8 cellular contexts compared by ENCODE assay signal in genomic region chr7:74479961-74480829, GRCh38. TPM values are rescaled to one million over a fixed set of nuclear protein-coding genes. Genes with fewer than 3 reads are reported as not detected.
DNase-seq lines count a peak whose midpoint lies in the region; ATAC-seq, FAIRE-seq and TF ChIP-seq lines count a peak whose summit lies in the region.

No MANE protein-coding gene starts in this region.

- DNase-seq in D721Med (ENCODE audit: insufficient read length, low spot score) (peak; percentile 96), NCI-H510A (lab: John Stamatoyannopoulos, UW) (peak; percentile 59), HTR-8/SVneo (ENCODE audit: insufficient read length, low spot score) (no peak)

- peak overlapping the region; percentile 43 to 73 for H3K4me3 ChIP-seq in duodenal mucosa (ENCODE audit: low read depth in 1 of 2, low read length in 2 of 2)
- H3K4me3 ChIP-seq in liver (ENCODE audit: low read depth in 1 of 3, low read length in 3 of 3), result peak overlapping the region in 1 of 3 donors; percentile 33
- H3K4me3 ChIP-seq in subcutaneous abdominal adipose tissue (ENCODE audit: low read depth in 1 of 5, low read length in 5 of 5), result peak overlapping the region; percentile 60 to 73 (median 67)

- no peak for TF ChIP-seq RAD21 in liver (IDR thresholded peaks at IDR 0.05)

- H3K9me3 ChIP-seq in duodenal mucosa (ENCODE audit: control insufficient read depth in 1 of 2, low read length in 2 of 2) (no peaks in the 10 kb centered on the region), liver (ENCODE audit: control insufficient read depth in 4 of 4, low read length in 3 of 4) (no peaks in the 10 kb centered on the region), subcutaneous abdominal adipose tissue (ENCODE audit: control insufficient read depth in 5 of 5, low read length in 5 of 5) (no peaks in the 10 kb centered on the region)

- ATAC-seq in GM21717 (IDR thresholded peaks at IDR 0.05; ENCODE audit: unreplicated experiment), result no peak
- no peak for ATAC-seq in HG03108 (IDR thresholded peaks at IDR 0.05; ENCODE audit: unreplicated experiment)

- WGBS in liver, result 51% methylated on average over 40 of the region's 40 CpGs

- H3K27me3 ChIP-seq in duodenal mucosa (ENCODE audit: control insufficient read depth in 1 of 2, insufficient read depth in 2 of 2, low read length in 2 of 2), result no peaks in the 10 kb centered on the region
- H3K27me3 ChIP-seq in liver (ENCODE audit: control insufficient read depth in 4 of 4, insufficient read depth in 4 of 4, low read length in 3 of 4), result no peaks in the 10 kb centered on the region
- H3K27me3 ChIP-seq in subcutaneous abdominal adipose tissue (ENCODE audit: control insufficient read depth in 5 of 5, insufficient read depth in 4 of 5, low read length in 5 of 5), result no peaks in the 10 kb centered on the region

- FAIRE-seq in D721Med (lab: Jason Lieb, UNC) (no peak), HTR-8/SVneo (lab: Jason Lieb, UNC) (no peak)

- H3K36me3 ChIP-seq in duodenal mucosa (ENCODE audit: control insufficient read depth in 1 of 2, insufficient read depth in 2 of 2, low read length in 2 of 2), result no peaks in the 10 kb centered on the region
- no peaks in the 10 kb centered on the region for H3K36me3 ChIP-seq in liver (ENCODE audit: control insufficient read depth in 4 of 4, insufficient read depth in 3 of 4, low read depth in 1 of 4, low read length in 3 of 4)
- H3K36me3 ChIP-seq in subcutaneous abdominal adipose tissue (ENCODE audit: control insufficient read depth in 5 of 5, insufficient read depth in 5 of 5, low read length in 5 of 5), result no peaks in the 10 kb centered on the region

- H3K4me1 ChIP-seq in duodenal mucosa (ENCODE audit: control insufficient read depth in 1 of 2, insufficient read depth in 2 of 2, low read length in 2 of 2) (peaks cover 31 to 45% of the 10 kb centered on the region in 2 donors), liver (ENCODE audit: control insufficient read depth in 4 of 4, insufficient read depth in 4 of 4, low read length in 3 of 4) (peaks cover 18 to 41% (median 32%) of the 10 kb centered on the region in 4 donors), subcutaneous abdominal adipose tissue (ENCODE audit: control insufficient read depth in 5 of 5, insufficient read depth in 5 of 5, low read length in 5 of 5) (peaks cover 9 to 71% (median 64%) of the 10 kb centered on the region in 5 donors)

- peak overlapping the region; percentile 44 to 60 for H3K9ac ChIP-seq in duodenal mucosa (ENCODE audit: low read depth in 1 of 2, low read length in 2 of 2)
- peak overlapping the region; percentile 23 to 49 for H3K9ac ChIP-seq in liver (ENCODE audit: low read depth in 1 of 2, low read length in 2 of 2)
- H3K9ac ChIP-seq in subcutaneous abdominal adipose tissue (ENCODE audit: low read length in 5 of 5), result peak overlapping the region; percentile 64 to 89 (median 76)

- H3K27ac ChIP-seq in duodenal mucosa (ENCODE audit: low read depth, low read length), result peak overlapping the region; percentile 81
- H3K27ac ChIP-seq in liver (ENCODE audit: low read depth in 1 of 2, low read length in 2 of 2), result peak overlapping the region; percentile 75
- H3K27ac ChIP-seq in subcutaneous abdominal adipose tissue (ENCODE audit: low read depth, low read length), result peak overlapping the region; percentile 97

- TF ChIP-seq CTCF in D721Med (IDR thresholded peaks at IDR 0.05; ENCODE audit: insufficient read depth, missing control alignments) (no peak), liver (IDR thresholded peaks at IDR 0.05; ENCODE audit: low read depth, low read length, missing input control) (no peak)

TF ChIP-seq in liver, 16 proteins besides CTCF, POLR2A, EP300 and RAD21:
- peak; percentile 44 for TF ChIP-seq ATF3 (IDR thresholded peaks at IDR 0.05)
- no peak for TF ChIP-seq RXRA (IDR thresholded peaks at IDR 0.05)

RNA-seq across cellular contexts. Expression of gene GTF2IRD1, which starts 26.5 kb away (rescaled TPM):
- total RNA-seq in liver, result 1 to 10 TPM; 2.0 to 3.3 TPM
- polyA plus RNA-seq in liver, result 1 to 10 TPM; 3.3 to 7.4 TPM
